ENCODE assay signal across 8 cellular contexts in the genomic region with DNA sequence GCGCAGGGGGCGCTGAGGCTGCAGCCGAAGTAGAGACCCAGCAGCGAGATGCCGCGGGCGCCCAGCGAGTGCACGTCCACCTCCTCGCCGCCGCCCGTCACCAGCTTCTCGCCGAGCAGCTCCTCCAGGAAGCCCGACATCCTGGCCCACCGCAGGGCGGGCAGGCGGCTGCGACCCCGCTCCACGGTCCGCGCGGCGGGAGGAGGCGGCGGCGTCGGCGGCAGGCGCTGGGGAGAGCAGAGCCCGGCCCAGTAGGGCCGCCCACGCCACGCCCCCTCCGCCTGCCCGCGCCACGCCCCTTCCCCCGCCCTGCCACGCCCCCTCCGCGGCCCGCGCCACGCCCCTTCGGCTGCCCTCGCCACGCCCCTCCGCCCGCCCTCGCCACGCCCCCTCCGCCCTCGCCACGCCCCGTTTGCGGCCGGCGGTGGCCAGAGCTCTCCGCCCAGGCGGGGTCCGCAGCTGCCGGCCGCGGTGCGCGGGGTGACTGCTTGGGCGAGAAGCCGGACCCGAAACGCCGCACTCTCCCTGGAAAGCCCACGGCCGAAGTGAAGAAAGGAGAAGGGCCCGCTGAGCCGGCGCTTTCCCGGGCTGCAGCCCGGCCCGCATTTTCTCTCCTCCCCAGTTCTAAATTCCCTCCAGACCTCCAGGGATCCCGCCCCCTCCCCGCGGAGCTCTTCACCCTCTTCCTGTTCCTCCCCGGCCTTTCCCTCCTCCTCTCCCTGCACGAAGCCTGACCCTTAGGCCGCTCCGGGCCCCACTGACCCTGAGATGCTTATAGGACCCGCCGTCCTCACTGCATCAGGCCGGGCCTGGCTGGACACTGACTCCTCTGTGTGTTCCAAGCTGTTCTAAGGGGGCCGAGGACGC. TPM values are rescaled to one million over a fixed set of nuclear protein-coding genes. Genes with fewer than 3 reads are reported as not detected.
DNase-seq lines count a peak whose midpoint lies in the region; ATAC-seq and TF ChIP-seq lines count a peak whose summit lies in the region.

A gene (minus strand): TSS at position 238 of the 867 bp plus-strand sequence.

- H3K27ac ChIP-seq in CD8-positive, alpha-beta memory T cell (ENCODE audit: low read depth, low read length) = no peak within 1 kb of the TSS
- H3K27ac ChIP-seq in SU-DHL-6 (ENCODE audit: low read depth, low read length) (no peak within 1 kb of the TSS), tibial nerve (peak within 1 kb of the TSS; percentile 73 to 91 (median 78))

- H4K20me1 ChIP-seq in SU-DHL-6 (ENCODE audit: low read depth, low read length) = no peaks in the 10 kb centered on the region; the same call in 1 of the 2 replicates

- peaks cover 14% of the 10 kb centered on the region; the same call in 1 of the 2 replicates for H3F3A ChIP-seq in SU-DHL-6 (ENCODE audit: insufficient read depth)

- no peaks in the 10 kb centered on the region for H3K36me3 ChIP-seq in CD8-positive, alpha-beta memory T cell (ENCODE audit: insufficient read depth, low read length)
- H3K36me3 ChIP-seq in SU-DHL-6 (ENCODE audit: low read length) (no peaks in the 10 kb centered on the region), tibial nerve (no peaks in the 10 kb centered on the region)

- peaks cover 27 to 35% of the 10 kb centered on the region in 2 donors for H3K27me3 Mint-ChIP-seq in CD8-positive, alpha-beta memory T cell
- H3K27me3 Mint-ChIP-seq in activated naive CD8-positive, alpha-beta T cell treated with anti-CD3 and anti-CD28 coated beads, Interleukin-2, amount 10 ng/mL, durations not matched to agents 7 days and 5 days = peaks cover 28% of the 10 kb centered on the region

- H3K27ac Mint-ChIP-seq in CD8-positive, alpha-beta memory T cell = peak within 1 kb of the TSS in 4 of 8 donors; percentile 23 to 82 (median 42)
- H3K27ac Mint-ChIP-seq in activated naive CD8-positive, alpha-beta T cell treated with anti-CD3 and anti-CD28 coated beads, Interleukin-2, amount 10 ng/mL, durations not matched to agents 7 days and 5 days = no peak within 1 kb of the TSS

- peak within 1 kb of the TSS; percentile 8; the same call in 1 of the 2 replicates for H3K9ac ChIP-seq in SU-DHL-6 (ENCODE audit: low read length)

- peak within 1 kb of the TSS; percentile 40 for H3K4me3 ChIP-seq in CD8-positive, alpha-beta memory T cell (ENCODE audit: low read length)
- peak within 1 kb of the TSS; percentile 51 for H3K4me3 ChIP-seq in Jurkat, Clone E6-1 (ENCODE audit: low read length)
- H3K4me3 ChIP-seq in SU-DHL-6 (ENCODE audit: insufficient read depth, low read length, poor library complexity, severe bottlenecking) (peak within 1 kb of the TSS; percentile 69), tibial nerve (peak within 1 kb of the TSS; percentile 48 to 71 (median 59))

- no peaks in the 10 kb centered on the region for H3K9me3 ChIP-seq in CD8-positive, alpha-beta memory T cell (ENCODE audit: low read length)
- H3K9me3 ChIP-seq in SU-DHL-6 (ENCODE audit: insufficient read depth, low read length) (no peaks in the 10 kb centered on the region), tibial nerve (no peaks in the 10 kb centered on the region)

- peak within 1 kb of the TSS; percentile 73 for H3K4me2 ChIP-seq in SU-DHL-6 (ENCODE audit: low read depth, low read length, poor library complexity, severe bottlenecking)

- peak in 1 of 2 donors; percentile 64 for TF ChIP-seq EP300 in tibial nerve (IDR thresholded peaks at IDR 0.05)

- peaks cover 12 to 23% (median 14%) of the 10 kb centered on the region in 3 donors for H3K4me1 Mint-ChIP-seq in CD8-positive, alpha-beta memory T cell
- H3K4me1 Mint-ChIP-seq in activated naive CD8-positive, alpha-beta T cell treated with anti-CD3 and anti-CD28 coated beads, Interleukin-2, amount 10 ng/mL, durations not matched to agents 7 days and 5 days = peaks cover 10% of the 10 kb centered on the region

- H3K36me3 Mint-ChIP-seq in CD8-positive, alpha-beta memory T cell = no peaks in the 10 kb centered on the region
- no peaks in the 10 kb centered on the region for H3K36me3 Mint-ChIP-seq in activated naive CD8-positive, alpha-beta T cell treated with anti-CD3 and anti-CD28 coated beads, Interleukin-2, amount 10 ng/mL, durations not matched to agents 7 days and 5 days

- no peaks in the 10 kb centered on the region for H3K79me2 ChIP-seq in SU-DHL-6 (ENCODE audit: insufficient read depth, low read length)

- H3K9me3 Mint-ChIP-seq in CD8-positive, alpha-beta memory T cell = no peaks in the 10 kb centered on the region
- H3K9me3 Mint-ChIP-seq in activated naive CD8-positive, alpha-beta T cell treated with anti-CD3 and anti-CD28 coated beads, Interleukin-2, amount 10 ng/mL, durations not matched to agents 7 days and 5 days = no peaks in the 10 kb centered on the region

- TF ChIP-seq CTCF in SU-DHL-6 (IDR thresholded peaks at IDR 0.05; ENCODE audit: insufficient read depth, low read length, poor library complexity, severe bottlenecking) (no peak), tibial nerve (IDR thresholded peaks at IDR 0.05) (no peak)

- intact Hi-C loops in cardiac septum (cut with DNase I) (loop anchor here (2.0 to 10.0 kb wide), 3 partner anchors 65 to 265 kb away; a partner anchor contains a TSS), posterior cingulate gyrus (cut with DNase I) (no loop called here)

- 0 to 1% methylated on average over 42 to 56 of the region's 94 CpGs for WGBS in tibial nerve, 2 donors

- no peak within 1 kb of the TSS for H2AFZ ChIP-seq in SU-DHL-6 (ENCODE audit: low read depth, low read length, severe bottlenecking)

- H3K9me2 ChIP-seq in SU-DHL-6 (replicated peaks; ENCODE audit: insufficient read depth, low read length) = no peaks in the 10 kb centered on the region

- peaks cover 24% of the 10 kb centered on the region for H3K27me3 ChIP-seq in CD8-positive, alpha-beta memory T cell (ENCODE audit: insufficient read depth, low read length, poor library complexity, severe bottlenecking)
- no peaks in the 10 kb centered on the region for H3K27me3 ChIP-seq in SU-DHL-6 (ENCODE audit: low read length)
- peaks cover 0 to 4% of the 10 kb centered on the region in 2 donors for H3K27me3 ChIP-seq in tibial nerve

- peak within 1 kb of the TSS; percentile 74 to 86 (median 80) for H3K4me3 Mint-ChIP-seq in CD8-positive, alpha-beta memory T cell
- H3K4me3 Mint-ChIP-seq in activated naive CD8-positive, alpha-beta T cell treated with anti-CD3 and anti-CD28 coated beads, Interleukin-2, amount 10 ng/mL, durations not matched to agents 7 days and 5 days = peak within 1 kb of the TSS; percentile 83

- peak; percentile 60 for ATAC-seq in GM21515 (IDR thresholded peaks at IDR 0.05; ENCODE audit: unreplicated experiment)
- ATAC-seq in activated naive CD8-positive, alpha-beta T cell treated with anti-CD3 and anti-CD28 coated beads, Interleukin-2, amount 10 ng/mL, durations not matched to agents 7 days and 5 days (ENCODE audit: low read depth) = peak; percentile 82

- DNase-seq in CD8-positive, alpha-beta memory T cell = peak; percentile 80 to 92 (median 84)
- DNase-seq in Jurkat, Clone E6-1 (ENCODE audit: low read depth, low spot score) = peak; percentile 28
- peak; percentile 95 for DNase-seq in activated naive CD8-positive, alpha-beta T cell treated with anti-CD3 and anti-CD28 coated beads, Interleukin-2, amount 10 ng/mL, durations not matched to agents 7 days and 5 days
- DNase-seq in cardiac septum (ENCODE audit: low spot score) (peak; percentile 98), posterior cingulate gyrus (peak; percentile 73 to 98 (median 87)), tibial nerve (ENCODE audit: low spot score in 2 of 2) (peak; percentile 74 to 80)

- POLR2A ChIA-PET in CD8-positive, alpha-beta memory T cell (lab: Charles Lee) = interaction anchor here (0.6 to 1.3 kb wide), 3 partner anchors 17 to 205 kb away, joined by 4 to 7 read pairs (median 4); a partner anchor contains a TSS
- POLR2A ChIA-PET in activated naive CD8-positive, alpha-beta T cell treated with anti-CD3 and anti-CD28 coated beads, Interleukin-2, amount 10 ng/mL, durations not matched to agents 7 days and 5 days (lab: Charles Lee) = interaction anchor here (1.8 to 2.7 kb wide), 3 partner anchors 17 to 229 kb away, joined by 5 to 20 read pairs (median 13); a partner anchor contains a TSS

- CTCF ChIA-PET in CD8-positive, alpha-beta memory T cell (lab: Charles Lee) = interaction anchor here (0.9 to 2.9 kb wide), 7 partner anchors 12 to 594 kb away, joined by 3 to 45 read pairs (median 7); a partner anchor contains a TSS

- peaks cover 19% of the 10 kb centered on the region for H3K4me1 ChIP-seq in CD8-positive, alpha-beta memory T cell (ENCODE audit: insufficient read depth, low read length)
- H3K4me1 ChIP-seq in tibial nerve = peaks cover 0 to 39% (median 20%) of the 10 kb centered on the region in 4 donors

- peak in 1 of 2 donors; percentile 70 for TF ChIP-seq POLR2A in tibial nerve (IDR thresholded peaks at IDR 0.05)

RNA-seq across cellular contexts. Expression of the gene that starts here (rescaled TPM):
- under 1 TPM; 0.31 to 0.42 TPM for total RNA-seq in CD8-positive, alpha-beta memory T cell
- polyA plus RNA-seq in CD8-positive, alpha-beta memory T cell = 0.08 TPM
- polyA plus RNA-seq in Jurkat, Clone E6-1 (2012; ENCODE audit: insufficient read depth, insufficient read length) = 13.4 TPM
- total RNA-seq in activated naive CD8-positive, alpha-beta T cell treated with anti-CD3 and anti-CD28 coated beads, Interleukin-2, amount 10 ng/mL, durations not matched to agents 7 days and 5 days = under 1 TPM; 0.22 to 0.37 TPM
- 14.3 TPM for total RNA-seq in cardiac septum
- 10 to 100 TPM in 3 of 4 donors, 1 to 10 TPM in 1; 6.6 to 28.4 (median 14.7) TPM for total RNA-seq in tibial nerve

Comparison
In these comparisons a context has a peak if more than half of its experiments do, and no peak if none do; other contexts are left out.
1. RNA of the gene that starts here (total RNA-seq): 6.6 to 28.4 TPM in tibial nerve and 14.3 TPM in cardiac septum (single experiment); 0.31 to 0.42 TPM in CD8-positive, alpha-beta memory T cell and 0.22 to 0.37 TPM in activated naive CD8-positive, alpha-beta T cell treated with anti-CD3 and anti-CD28 coated beads, Interleukin-2, amount 10 ng/mL, durations not matched to agents 7 days and 5 days; every median in the first group is over 4 times any median in the second.
2. Peak in DNase-seq and H3K4me3 ChIP-seq in CD8-positive, alpha-beta memory T cell; RNA of the gene not detected or under 1 TPM.
3. Peak in DNase-seq and ATAC-seq in activated naive CD8-positive, alpha-beta T cell treated with anti-CD3 and anti-CD28 coated beads, Interleukin-2, amount 10 ng/mL, durations not matched to agents 7 days and 5 days; RNA of the gene not detected or under 1 TPM.
4. DNase-seq: peak in every context shown above with its lines; median percentile 98 in cardiac septum; 95 in activated naive CD8-positive, alpha-beta T cell treated with anti-CD3 and anti-CD28 coated beads, Interleukin-2, amount 10 ng/mL, durations not matched to agents 7 days and 5 days; 87 in posterior cingulate gyrus; 84 in CD8-positive, alpha-beta memory T cell; 77 in tibial nerve; 28 in Jurkat, Clone E6-1.
5. H3K27ac ChIP-seq: peak in tibial nerve (4 of 4); none in CD8-positive, alpha-beta memory T cell (single experiment) and SU-DHL-6 (single experiment).
6. Peak in every context shown above with its lines, with median percentiles within 50 percentile points of each other: H3K4me3 ChIP-seq.